In the genomic region with DNA sequence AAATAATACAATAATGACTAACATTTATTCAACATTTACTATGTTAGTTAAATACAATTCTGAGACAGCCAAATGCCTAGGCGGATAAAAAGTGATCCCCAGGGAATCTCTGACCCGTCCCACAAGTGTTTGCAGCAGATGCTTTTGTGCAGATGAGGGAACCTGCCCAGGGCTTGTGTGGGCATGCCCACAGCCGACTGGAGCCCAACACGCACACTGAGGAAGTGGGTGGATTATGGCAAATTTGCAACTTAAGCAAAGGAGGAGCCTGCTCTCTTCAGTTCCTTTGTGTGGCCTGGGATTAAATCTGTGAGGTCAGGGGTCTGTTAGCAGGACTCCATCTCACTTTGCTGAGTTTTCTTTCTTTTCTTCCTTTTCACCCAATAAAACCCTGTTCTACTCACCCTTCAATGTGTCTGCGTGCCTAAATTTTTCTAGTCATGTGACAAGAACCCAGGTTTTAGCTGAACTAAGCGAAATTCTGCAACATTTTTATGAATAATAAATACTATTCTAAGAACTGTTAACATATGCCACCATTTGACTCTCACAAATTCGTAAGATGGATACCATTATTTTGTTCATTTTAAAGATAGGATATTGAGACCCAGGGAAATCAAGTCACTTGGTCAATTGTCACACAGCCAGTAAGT, we compare ENCODE assay signal across 12 cellular contexts. TPM values are rescaled to one million over a fixed set of nuclear protein-coding genes. Genes with fewer than 3 reads are reported as not detected.
DNase-seq lines count a peak whose midpoint lies in the region; ATAC-seq, FAIRE-seq and TF ChIP-seq lines count a peak whose summit lies in the region.
"Had no signal": no experiment of that assay in that cellular context is flagged by ENCODE, and none has a peak within 500 bp of the region (broad histone marks: within the 10 kb centered on the region; RNA-seq: fewer than 3 reads in every experiment).

No MANE protein-coding gene starts in this region.

- no peak overlapping the region for H3K27ac Mint-ChIP-seq in naive thymus-derived CD4-positive, alpha-beta T cell

- peaks cover 0 to 9% (median 2%) of the 10 kb centered on the region in 11 donors for H3K9me3 Mint-ChIP-seq in naive thymus-derived CD4-positive, alpha-beta T cell

- CTCF ChIA-PET in naive thymus-derived CD4-positive, alpha-beta T cell (lab: Charles Lee) = no interaction called here

- intact Hi-C loops in heart left ventricle (cut with DNase I) (no loop called here), left cardiac atrium (cut with DNase I) (no loop called here)
- intact Hi-C loops in naive thymus-derived CD4-positive, alpha-beta T cell (cut with micrococcal nuclease) = no loop called here

- H3K36me3 ChIP-seq in heart left ventricle (no peaks in the 10 kb centered on the region), bronchial epithelial cell (ENCODE audit: control insufficient read depth, insufficient read depth, low read length) (no peaks in the 10 kb centered on the region), right atrium auricular region (no peaks in the 10 kb centered on the region)
- H3K36me3 ChIP-seq in naive thymus-derived CD4-positive, alpha-beta T cell (ENCODE audit: control insufficient read depth in 2 of 3, insufficient read depth in 3 of 3, low read length in 3 of 3) = no peaks in the 10 kb centered on the region
- H3K36me3 ChIP-seq: BE2C had no signal

- TF ChIP-seq CTCF in heart left ventricle (IDR thresholded peaks at IDR 0.05) (no peak), bronchial epithelial cell (IDR thresholded peaks at IDR 0.05; ENCODE audit: insufficient read depth, low read length, severe bottlenecking) (no peak), right atrium auricular region (IDR thresholded peaks at IDR 0.05) (no peak), D721Med (IDR thresholded peaks at IDR 0.05; ENCODE audit: insufficient read depth, missing control alignments) (no peak)

- no peaks in the 10 kb centered on the region for H3K9me3 ChIP-seq in heart left ventricle
- H3K9me3 ChIP-seq in naive thymus-derived CD4-positive, alpha-beta T cell (ENCODE audit: control insufficient read depth in 2 of 3, low read length in 3 of 3) = no peaks in the 10 kb centered on the region
- H3K9me3 ChIP-seq in right atrium auricular region = no peaks in the 10 kb centered on the region
- H3K9me3 ChIP-seq: BE2C had no signal

- H3K27ac ChIP-seq in heart left ventricle = peak overlapping the region in 7 of 12 donors; percentile 16 to 58 (median 36)
- no peak overlapping the region for H3K27ac ChIP-seq in naive thymus-derived CD4-positive, alpha-beta T cell (ENCODE audit: low read depth, low read length)
- peak overlapping the region in 1 of 2 donors; percentile 48 for H3K27ac ChIP-seq in right atrium auricular region

- TF ChIP-seq POLR2A in heart left ventricle (IDR thresholded peaks at IDR 0.05) = no peak

- H3K4me1 Mint-ChIP-seq in naive thymus-derived CD4-positive, alpha-beta T cell = peaks cover 0 to 9% (median 0%) of the 10 kb centered on the region in 7 donors

- no peaks in the 10 kb centered on the region for H3K27me3 ChIP-seq in heart left ventricle
- H3K27me3 ChIP-seq in bronchial epithelial cell (ENCODE audit: control insufficient read depth, insufficient read depth, low read length) = no peaks in the 10 kb centered on the region
- H3K27me3 ChIP-seq in naive thymus-derived CD4-positive, alpha-beta T cell (ENCODE audit: control insufficient read depth in 2 of 2, insufficient read depth in 2 of 2, low read length in 2 of 2) = no peaks in the 10 kb centered on the region
- H3K27me3 ChIP-seq in right atrium auricular region = no peaks in the 10 kb centered on the region

- no peak overlapping the region for H3K4me3 Mint-ChIP-seq in naive thymus-derived CD4-positive, alpha-beta T cell

- H3K4me3 ChIP-seq in heart left ventricle = no peak overlapping the region
- H3K4me3 ChIP-seq in bronchial epithelial cell (ENCODE audit: low read depth, low read length) = no peak overlapping the region
- no peak overlapping the region for H3K4me3 ChIP-seq in naive thymus-derived CD4-positive, alpha-beta T cell (ENCODE audit: low read length)
- H3K4me3 ChIP-seq in right atrium auricular region = no peak overlapping the region
- H3K4me3 ChIP-seq: lung had no signal

- DNase-seq in heart left ventricle (peak in 1 of 5 donors; percentile 31), left cardiac atrium (no peak), NCI-H1105 (lab: John Stamatoyannopoulos, UW) (peak; percentile 34), bronchial epithelial cell (ENCODE audit: low read depth) (peak; percentile 92), urothelium cell line (ENCODE audit: low spot score) (peak; percentile 60), right atrium auricular region (ENCODE audit: low spot score) (no peak), D721Med (ENCODE audit: insufficient read length, low spot score) (no peak)
- no peak for DNase-seq in naive thymus-derived CD4-positive, alpha-beta T cell
- DNase-seq: BE2C, caudate nucleus had no signal

- POLR2A ChIA-PET in naive thymus-derived CD4-positive, alpha-beta T cell (lab: Charles Lee) = no interaction called here

- H3K36me3 Mint-ChIP-seq in naive thymus-derived CD4-positive, alpha-beta T cell = peaks cover 0 to 7% (median 0%) of the 10 kb centered on the region in 5 donors

- H3K4me1 ChIP-seq in heart left ventricle (peaks cover 0 to 33% (median 14%) of the 10 kb centered on the region in 12 donors), right atrium auricular region (peaks cover 0 to 34% of the 10 kb centered on the region in 2 donors)
- H3K4me1 ChIP-seq in naive thymus-derived CD4-positive, alpha-beta T cell (ENCODE audit: control insufficient read depth in 2 of 2, insufficient read depth in 2 of 2, low read length in 2 of 2) = no peaks in the 10 kb centered on the region
- H3K4me1 ChIP-seq: BE2C had no signal

- FAIRE-seq in bronchial epithelial cell (lab: Jason Lieb, UNC) = no peak
- FAIRE-seq in urothelium cell line (lab: Jason Lieb, UNC) = no peak
- no peak for FAIRE-seq in D721Med (lab: Jason Lieb, UNC)

- H3K27me3 Mint-ChIP-seq in naive thymus-derived CD4-positive, alpha-beta T cell = peaks cover 0 to 27% (median 9%) of the 10 kb centered on the region in 5 donors

- ATAC-seq in heart left ventricle = no peak
- ATAC-seq in left cardiac atrium = no peak
- ATAC-seq in naive thymus-derived CD4-positive, alpha-beta T cell = no peak
- ATAC-seq: activated CD4-positive, CD25-positive, alpha-beta regulatory T cell treated with anti-CD3 and anti-CD28 coated beads, Interleukin-2, amount 50 U/mL, for 24 hours had no signal

- 65 to 72% (median 68%) methylated on average over 7 of the region's 7 CpGs for WGBS in heart left ventricle, 4 donors

RNA-seq across cellular contexts. Expression of a gene that starts 13.9 kb away (rescaled TPM):
- total RNA-seq in heart left ventricle (under 1 TPM in 1 of 9 donors, not detected in 8; 0.13 TPM), left cardiac atrium (not detected), bronchial epithelial cell (not detected in 2 replicates), right atrium auricular region (not detected)
- polyA plus RNA-seq in heart left ventricle = not detected
- not detected for total RNA-seq in naive thymus-derived CD4-positive, alpha-beta T cell
- polyA plus RNA-seq in naive thymus-derived CD4-positive, alpha-beta T cell = not detected
- total RNA-seq: lung had no signal
- polyA plus RNA-seq: lung had no signal

RNA-seq across cellular contexts. Expression of a gene that starts 44.0 kb away (rescaled TPM):
- total RNA-seq in heart left ventricle (1 to 10 TPM; 3.2 to 6.5 (median 4.6) TPM), left cardiac atrium (1 to 10 TPM; 8.2 to 9.0 TPM), bronchial epithelial cell (23.4 and 52.1 TPM in 2 replicates), right atrium auricular region (10 to 100 TPM; 11.9 to 12.7 TPM)
- polyA plus RNA-seq in heart left ventricle = 10 to 100 TPM in 1 of 2 donors, 1 to 10 TPM in 1; 1.9 to 16.3 TPM
- total RNA-seq in naive thymus-derived CD4-positive, alpha-beta T cell = 10 to 100 TPM in 1 of 5 experiments, 1 to 10 TPM in 2, under 1 TPM in 1, not detected in 1; 0.81 to 14.0 (median 2.8) TPM
- 1 to 10 TPM; 3.0 to 4.0 TPM for polyA plus RNA-seq in naive thymus-derived CD4-positive, alpha-beta T cell

Comparison
In these comparisons a context has a peak if more than half of its experiments do, and no peak if none do; other contexts are left out.
1. DNase-seq: peak in NCI-H1105 (single experiment), bronchial epithelial cell (single experiment) and urothelium cell line (single experiment); none in left cardiac atrium (single experiment), naive thymus-derived CD4-positive, alpha-beta T cell (0 of 9), right atrium auricular region (single experiment) and D721Med (single experiment).